27 cellular contexts compared by ENCODE assay signal in genomic region chr1:190312763-190313162, GRCh38.
"Had no signal": no experiment of that assay in that cellular context is flagged by ENCODE, and none has a peak within 500 bp of the region (broad histone marks: within the 10 kb centered on the region; RNA-seq: fewer than 3 reads in every experiment).

No MANE protein-coding gene starts in this region.

- H3K27ac ChIP-seq: neutrophil, parathyroid adenoma, psoas muscle, right lobe of liver, sigmoid colon, stomach, thoracic aorta, thyroid gland, tibial nerve, upper lobe of left lung, vagina had no signal

- H3K9ac ChIP-seq: parathyroid adenoma had no signal

- H3K9me3 ChIP-seq: neutrophil, psoas muscle, right lobe of liver, sigmoid colon, stomach, thoracic aorta, thyroid gland, tibial nerve, upper lobe of left lung, vagina had no signal

- ATAC-seq: naive thymus-derived CD8-positive, alpha-beta T cell; natural killer cell treated with Interleukin-12 subunit alpha and Interleukin-12 subunit beta and Interleukin-15 and Interleukin-18, amount 100 ng/mL, for 72 hours; psoas muscle; right cardiac atrium; right lobe of liver; stimulated activated effector memory CD8-positive, alpha-beta T cell treated with anti-CD3 and anti-CD28 coated beads, Interleukin-12 subunit alpha, Interleukin-12 subunit beta, amount 100 ng/mL, for 72 hours; stimulated activated naive B cell treated with anti-CD40 and anti-IgM and Interleukin-4, amounts not matched to agents 10 μg/mL and 1 μg/mL and 100 μg/mL, for 72 hours had no signal

- H3K36me3 ChIP-seq: neutrophil, right lobe of liver, sigmoid colon, stomach, thoracic aorta, thyroid gland, tibial nerve, upper lobe of left lung, vagina had no signal

- DNase-seq: naive thymus-derived CD8-positive, alpha-beta T cell; nephron progenitor cell; nucleus accumbens; posterior cingulate gyrus; psoas muscle; right cardiac atrium; right lobe of liver; sigmoid colon; small intestine; stimulated activated CD4-positive, alpha-beta T cell treated with anti-CD3 and anti-CD28 coated beads, Interleukin-15, amount 100 ng/mL, for 24 hours; stimulated activated CD4-positive, alpha-beta T cell treated with anti-CD3 and anti-CD28 coated beads, Interleukin-2, amount 100 ng/mL, for 24 hours; stimulated activated CD4-positive, alpha-beta T cell treated with anti-CD3 and anti-CD28 coated beads, Interleukin-2, amount 100 ng/mL, for 48 hours; stimulated activated CD4-positive, alpha-beta T cell treated with anti-CD3 and anti-CD28 coated beads, Interleukin-4, amount 100 ng/mL, for 24 hours; stimulated activated naive B cell treated with anti-CD40 and anti-IgM and Interleukin-4, amounts not matched to agents 10 μg/mL and 1 μg/mL and 100 μg/mL, for 72 hours; stimulated activated naive CD4-positive, alpha-beta T cell treated with Interleukin-2 at 50 U/mL for 16 hours; stomach; thyroid gland; trophoblast cell; upper lobe of left lung had no signal

- FAIRE-seq: small intestine, urothelium cell line had no signal

- H3K27me3 ChIP-seq: neutrophil, right lobe of liver, sigmoid colon, stomach, thyroid gland, tibial nerve, upper lobe of left lung, vagina had no signal

- H2AFZ ChIP-seq: parathyroid adenoma had no signal

- H3K4me3 ChIP-seq: psoas muscle, right lobe of liver, sigmoid colon, stomach, thoracic aorta, thyroid gland, tibial nerve, upper lobe of left lung, vagina had no signal

- H3K79me2 ChIP-seq: parathyroid adenoma had no signal

- H3K4me1 ChIP-seq: parathyroid adenoma, psoas muscle, right lobe of liver, sigmoid colon, stomach, thyroid gland, tibial nerve, upper lobe of left lung, vagina had no signal
